ENCODE assay signal across 12 cellular contexts in genomic region chr2:98507461-98507860, GRCh38.
DNase-seq lines count a peak whose midpoint lies in the region; ATAC-seq and TF ChIP-seq lines count a peak whose summit lies in the region.
"Had no signal": no experiment of that assay in that cellular context is flagged by ENCODE, and none has a peak within 500 bp of the region (broad histone marks: within the 10 kb centered on the region; RNA-seq: fewer than 3 reads in every experiment).

No MANE protein-coding gene starts in this region.

- CTCF ChIA-PET in activated CD4-positive, alpha-beta memory T cell treated with anti-CD3 and anti-CD28 coated beads, Interleukin-2, amount 10 ng/mL, durations not matched to agents 7 days and 5 days (lab: Charles Lee), result interaction anchor here (0.7 to 1.3 kb wide), 2 partner anchors 19 to 20 kb away, joined by 3 read pairs; no protein-coding TSS in a partner anchor
- CTCF ChIA-PET in activated CD4-positive, alpha-beta memory T cell treated with anti-CD3 and anti-CD28 coated beads for 36 hours (lab: Charles Lee), result interaction anchor here (1.0 to 2.5 kb wide), 3 partner anchors 11 to 94 kb away, joined by 4 to 8 read pairs (median 4); no protein-coding TSS in a partner anchor
- CTCF ChIA-PET in OCI-LY7 (lab: Charles Lee; ENCODE audit: unreplicated experiment), result no interaction called here

- no peak for TF ChIP-seq POLR2A in esophagus muscularis mucosa (IDR thresholded peaks at IDR 0.05; ENCODE audit: low read depth)

- H4K20me1 ChIP-seq in OCI-LY7 (ENCODE audit: insufficient read depth, low read length), result no peaks in the 10 kb centered on the region

- H3K9me2 ChIP-seq in OCI-LY7 (ENCODE audit: insufficient read depth, low read length), result no peaks in the 10 kb centered on the region

- TF ChIP-seq EP300 in esophagus muscularis mucosa (IDR thresholded peaks at IDR 0.05), result no peak

- POLR2A ChIA-PET in activated CD4-positive, alpha-beta memory T cell treated with anti-CD3 and anti-CD28 coated beads, Interleukin-2, amount 10 ng/mL, durations not matched to agents 7 days and 5 days (lab: Charles Lee), result interaction anchor here (0.8 to 1.6 kb wide), 4 partner anchors 13 to 55 kb away, joined by 3 to 5 read pairs (median 3); no protein-coding TSS in a partner anchor
- POLR2A ChIA-PET in activated CD4-positive, alpha-beta memory T cell treated with anti-CD3 and anti-CD28 coated beads for 36 hours (lab: Charles Lee), result no interaction called here
- POLR2A ChIA-PET in OCI-LY7 (lab: Charles Lee), result interaction anchor here (1.1 kb wide), 1 partner anchor 19 kb away, joined by 3 read pairs; no protein-coding TSS in a partner anchor

- H3K4me3 ChIP-seq in OCI-LY7 (ENCODE audit: low read depth, low read length, poor library complexity, severe bottlenecking), result no peak overlapping the region
- H3K4me3 ChIP-seq in esophagus muscularis mucosa, result no peak overlapping the region
- no peak overlapping the region for H3K4me3 ChIP-seq in skeletal muscle tissue (ENCODE audit: low read length in 3 of 3)
- H3K4me3 ChIP-seq: smooth muscle cell, testis had no signal

- no peaks in the 10 kb centered on the region for H3K27me3 Mint-ChIP-seq in activated CD4-positive, alpha-beta memory T cell treated with anti-CD3 and anti-CD28 coated beads, Interleukin-2, amount 10 ng/mL, durations not matched to agents 7 days and 5 days
- H3K27me3 Mint-ChIP-seq in activated CD4-positive, alpha-beta memory T cell treated with anti-CD3 and anti-CD28 coated beads for 36 hours, result no peaks in the 10 kb centered on the region

- TF ChIP-seq CTCF in OCI-LY7 (conservative IDR thresholded peaks at IDR 0.05; ENCODE audit: low read length) (peak; percentile 26; the same call in 1 of the 2 replicates), esophagus muscularis mucosa (IDR thresholded peaks at IDR 0.05) (no peak)

- peaks cover 81% of the 10 kb centered on the region for H3K4me1 Mint-ChIP-seq in activated CD4-positive, alpha-beta memory T cell treated with anti-CD3 and anti-CD28 coated beads, Interleukin-2, amount 10 ng/mL, durations not matched to agents 7 days and 5 days
- H3K4me1 Mint-ChIP-seq in activated CD4-positive, alpha-beta memory T cell treated with anti-CD3 and anti-CD28 coated beads for 36 hours (ENCODE audit: low read depth), result peaks cover 89% of the 10 kb centered on the region

- 93% methylated on average over 3 of the region's 3 CpGs for WGBS in esophagus muscularis mucosa

- peaks cover 37% of the 10 kb centered on the region for H3K36me3 Mint-ChIP-seq in activated CD4-positive, alpha-beta memory T cell treated with anti-CD3 and anti-CD28 coated beads, Interleukin-2, amount 10 ng/mL, durations not matched to agents 7 days and 5 days (ENCODE audit: low read depth)
- no peaks in the 10 kb centered on the region for H3K36me3 Mint-ChIP-seq in activated CD4-positive, alpha-beta memory T cell treated with anti-CD3 and anti-CD28 coated beads for 36 hours

- H3K4me2 ChIP-seq in OCI-LY7 (ENCODE audit: low read length), result no peak overlapping the region
- H3K4me2 ChIP-seq: smooth muscle cell had no signal

- H3K36me3 ChIP-seq in OCI-LY7 (ENCODE audit: insufficient read depth, low read length) (no peaks in the 10 kb centered on the region), esophagus muscularis mucosa (no peaks in the 10 kb centered on the region), skeletal muscle tissue (ENCODE audit: control insufficient read depth in 3 of 3, insufficient read depth in 3 of 3, low read length in 3 of 3) (peaks cover 0 to 8% (median 0%) of the 10 kb centered on the region in 3 donors)
- H3K36me3 ChIP-seq: WERI-Rb-1 had no signal

- H3K9ac ChIP-seq in skeletal muscle tissue (ENCODE audit: low read depth in 1 of 3, low read length in 3 of 3), result no peak overlapping the region

- intact Hi-C loops in activated CD4-positive, alpha-beta memory T cell treated with anti-CD3 and anti-CD28 coated beads for 36 hours (cut with micrococcal nuclease), result no loop called here
- intact Hi-C loops in OCI-LY7 (cut with micrococcal nuclease; ENCODE audit: unreplicated experiment), result no loop called here
- intact Hi-C loops in esophagus muscularis mucosa (cut with DNase I), result loop anchor here (5.0 kb wide), 1 partner anchor 55 kb away; no protein-coding TSS in a partner anchor
- intact Hi-C loops in left colon (cut with DNase I, micrococcal nuclease), result no loop called here

- BruUV-seq in OCI-LY7 (replicated peaks; lab: Mats Ljungman, UMichigan), result no TSS peak

- DNase-seq in activated CD4-positive, alpha-beta memory T cell treated with anti-CD3 and anti-CD28 coated beads, Interleukin-2, amount 10 ng/mL, durations not matched to agents 7 days and 5 days, result no peak
- no peak for DNase-seq in activated CD4-positive, alpha-beta memory T cell treated with anti-CD3 and anti-CD28 coated beads for 36 hours
- DNase-seq in OCI-LY7 (ENCODE audit: low spot score) (no peak), esophagus muscularis mucosa (ENCODE audit: extremely low spot score) (peak; percentile 57), left colon (no peak), iPS-NIHi7 (ENCODE audit: extremely low spot score) (no peak)
- DNase-seq in stimulated activated CD4-positive, alpha-beta T cell treated with anti-CD3 and anti-CD28 coated beads, Interleukin-2, amount 100 ng/mL, for 48 hours, result no peak
- DNase-seq: Calu3, WERI-Rb-1 had no signal

- H3K27ac Mint-ChIP-seq in activated CD4-positive, alpha-beta memory T cell treated with anti-CD3 and anti-CD28 coated beads, Interleukin-2, amount 10 ng/mL, durations not matched to agents 7 days and 5 days, result peak overlapping the region; percentile 38
- H3K27ac Mint-ChIP-seq in activated CD4-positive, alpha-beta memory T cell treated with anti-CD3 and anti-CD28 coated beads for 36 hours, result no peak overlapping the region

- no peaks in the 10 kb centered on the region for H3K27me3 ChIP-seq in esophagus muscularis mucosa
- H3K27me3 ChIP-seq in skeletal muscle tissue (ENCODE audit: control insufficient read depth in 3 of 3, insufficient read depth in 3 of 3, low read length in 3 of 3), result no peaks in the 10 kb centered on the region
- H3K27me3 ChIP-seq: testis had no signal

- H3K9me3 ChIP-seq in OCI-LY7 (ENCODE audit: low read length) (no peaks in the 10 kb centered on the region), esophagus muscularis mucosa (no peaks in the 10 kb centered on the region), skeletal muscle tissue (ENCODE audit: control insufficient read depth in 3 of 3, low read length in 3 of 3) (no peaks in the 10 kb centered on the region)
- H3K9me3 ChIP-seq: testis had no signal

- H2AFZ ChIP-seq in OCI-LY7 (ENCODE audit: low read length), result no peak overlapping the region

- no peak for ATAC-seq in left colon

- no peak overlapping the region for H3K27ac ChIP-seq in OCI-LY7 (ENCODE audit: low read depth, low read length, poor library complexity, severe bottlenecking)
- H3K27ac ChIP-seq in esophagus muscularis mucosa (replicated peaks in 1 of 4), result peak overlapping the region; percentile 71 to 85 (median 74)
- H3K27ac ChIP-seq in skeletal muscle tissue (ENCODE audit: low read depth, low read length), result peak overlapping the region; percentile 8
- H3K27ac ChIP-seq: WERI-Rb-1 had no signal

- H3K9me3 Mint-ChIP-seq in activated CD4-positive, alpha-beta memory T cell treated with anti-CD3 and anti-CD28 coated beads, Interleukin-2, amount 10 ng/mL, durations not matched to agents 7 days and 5 days, result no peaks in the 10 kb centered on the region
- H3K9me3 Mint-ChIP-seq in activated CD4-positive, alpha-beta memory T cell treated with anti-CD3 and anti-CD28 coated beads for 36 hours, result no peaks in the 10 kb centered on the region

- H3K4me3 Mint-ChIP-seq in activated CD4-positive, alpha-beta memory T cell treated with anti-CD3 and anti-CD28 coated beads, Interleukin-2, amount 10 ng/mL, durations not matched to agents 7 days and 5 days, result no peak overlapping the region
- no peak overlapping the region for H3K4me3 Mint-ChIP-seq in activated CD4-positive, alpha-beta memory T cell treated with anti-CD3 and anti-CD28 coated beads for 36 hours

- H3K79me2 ChIP-seq in OCI-LY7 (ENCODE audit: insufficient read depth, low read depth, low read length), result no peaks in the 10 kb centered on the region

- H3K4me1 ChIP-seq in OCI-LY7 (ENCODE audit: insufficient read depth, low read length, poor library complexity, severe bottlenecking) (no peaks in the 10 kb centered on the region), esophagus muscularis mucosa (peaks cover 64 to 82% (median 75%) of the 10 kb centered on the region in 4 donors), skeletal muscle tissue (ENCODE audit: control insufficient read depth in 3 of 3, insufficient read depth in 3 of 3, low read length in 3 of 3) (peaks cover 27 to 50% (median 43%) of the 10 kb centered on the region in 3 donors)
